ENCODE assay signal across 8 cellular contexts in the genomic region with DNA sequence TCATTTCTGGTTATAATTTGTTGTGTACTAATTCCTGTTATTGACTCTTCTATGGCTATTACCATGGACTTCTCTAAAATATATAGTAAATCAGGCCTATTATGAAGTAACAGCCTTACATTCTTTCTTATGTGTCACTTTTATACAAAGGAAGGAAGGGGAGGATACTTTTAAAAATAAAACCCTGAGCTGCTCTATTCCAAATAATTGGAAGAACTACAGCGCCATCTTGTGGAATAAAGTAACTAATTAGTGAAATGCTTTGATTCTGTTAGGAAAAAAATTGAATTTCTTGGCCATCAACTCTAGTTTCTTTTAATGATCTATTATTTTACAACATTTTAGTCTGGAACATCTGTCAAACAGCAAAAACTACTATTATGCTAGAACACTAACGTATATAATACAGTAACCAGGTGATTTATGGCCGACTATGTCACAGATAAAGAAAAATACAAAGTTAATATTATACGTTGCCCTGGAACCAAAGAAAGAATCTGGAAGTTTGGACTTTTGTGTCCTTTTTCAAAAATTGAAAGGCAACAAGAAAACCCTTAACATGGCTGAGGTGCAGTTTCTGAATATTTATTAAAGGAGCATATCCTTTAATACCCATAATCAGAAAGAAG.
DNase-seq lines count a peak whose midpoint lies in the region; ATAC-seq and TF ChIP-seq lines count a peak whose summit lies in the region.

No MANE protein-coding gene starts in this region.

- DNase-seq in GF-D8 (lab: John Stamatoyannopoulos, UW) (peak; percentile 21), NCI-H510A treated with DMSO at 0.1 percent for 48 hours (lab: John Stamatoyannopoulos, UW) (peak; percentile 71), astrocyte of the spinal cord (ENCODE audit: low read depth, low spot score) (peak; percentile 64), inferior parietal cortex (ENCODE audit: extremely low spot score) (peak; percentile 90), tibial artery (no peak)

- H3K9me3 ChIP-seq in tibial artery, result no peaks in the 10 kb centered on the region

- peak; percentile 78 for ATAC-seq in HG03378 (IDR thresholded peaks at IDR 0.05; ENCODE audit: unreplicated experiment)
- no peak for ATAC-seq in GM18519 (IDR thresholded peaks at IDR 0.05; ENCODE audit: low FRiP score, unreplicated experiment)
- no peak for ATAC-seq in GM19324 (IDR thresholded peaks at IDR 0.05; ENCODE audit: low FRiP score, unreplicated experiment)

- no peaks in the 10 kb centered on the region for H3K4me1 ChIP-seq in tibial artery

- H3K4me3 ChIP-seq in astrocyte of the spinal cord (ENCODE audit: low read depth, low read length) (no peak overlapping the region), tibial artery (no peak overlapping the region)

- in situ Hi-C loops in astrocyte of the spinal cord (cut with HindIII; ENCODE audit: low sequenced_read_pairs), result no loop called here

- TF ChIP-seq CTCF in astrocyte of the spinal cord (IDR thresholded peaks at IDR 0.05; ENCODE audit: low read depth, low read length) (peak; percentile 37), tibial artery (IDR thresholded peaks at IDR 0.05) (peak; percentile 38 to 58)

- H3K27me3 ChIP-seq in tibial artery, result no peaks in the 10 kb centered on the region

- no peak overlapping the region for H3K27ac ChIP-seq in tibial artery

- intact Hi-C loops in tibial artery (cut with DNase I; ENCODE audit: low total_unique reads), result no loop called here

- no peaks in the 10 kb centered on the region for H3K36me3 ChIP-seq in tibial artery

Comparison
In these comparisons a context has a peak if more than half of its experiments do, and no peak if none do; other contexts are left out.
1. DNase-seq: peak in GF-D8 (single experiment), NCI-H510A treated with DMSO at 0.1 percent for 48 hours (single experiment), astrocyte of the spinal cord (single experiment) and inferior parietal cortex (single experiment); none in tibial artery (0 of 2).